1 cellular context compared by ENCODE assay signal in the genomic region with DNA sequence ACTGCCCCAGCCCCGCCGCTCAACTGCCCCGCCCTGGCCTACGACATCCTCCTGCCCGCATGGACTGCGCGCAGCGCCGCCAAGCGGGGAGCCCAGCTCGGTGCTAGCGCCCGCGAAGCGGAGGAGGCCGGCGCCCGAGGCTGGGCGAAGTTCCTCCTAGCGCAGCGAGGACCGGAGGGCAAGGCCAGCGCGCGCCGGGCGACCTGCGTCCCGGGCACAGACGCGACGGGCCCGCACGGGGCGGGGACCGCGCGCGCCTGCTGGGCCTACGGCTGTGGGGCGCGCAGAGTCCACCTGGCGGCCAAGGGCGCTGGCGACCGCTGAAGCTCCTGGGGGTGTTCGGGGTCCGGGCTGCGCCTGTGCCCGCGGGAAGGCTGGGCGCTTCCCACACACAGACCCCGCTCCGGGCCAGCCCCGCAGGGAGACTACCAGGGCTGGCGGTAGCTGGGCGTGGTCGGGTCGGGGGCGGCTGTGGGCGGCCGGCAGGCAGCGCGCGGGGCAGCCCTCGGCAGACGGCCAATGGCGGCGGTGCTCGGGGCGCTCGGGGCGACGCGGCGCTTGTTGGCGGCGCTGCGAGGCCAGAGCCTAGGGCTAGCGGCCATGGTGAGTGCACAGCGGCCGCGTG.
A peak's percentile ranks its signal among the peaks of the same experiment; 100 is the strongest.
TF ChIP-seq lines count a peak whose summit lies in the region.

A gene (plus strand): TSS at position 511 of the 625 bp plus-strand sequence. CDS start 9 bp downstream, at position 520.

TF ChIP-seq in HepG2, 621 proteins besides CTCF, POLR2A, EP300 and RAD21 (continued from another document and continues in another):
- TF ChIP-seq, protein P1, sequence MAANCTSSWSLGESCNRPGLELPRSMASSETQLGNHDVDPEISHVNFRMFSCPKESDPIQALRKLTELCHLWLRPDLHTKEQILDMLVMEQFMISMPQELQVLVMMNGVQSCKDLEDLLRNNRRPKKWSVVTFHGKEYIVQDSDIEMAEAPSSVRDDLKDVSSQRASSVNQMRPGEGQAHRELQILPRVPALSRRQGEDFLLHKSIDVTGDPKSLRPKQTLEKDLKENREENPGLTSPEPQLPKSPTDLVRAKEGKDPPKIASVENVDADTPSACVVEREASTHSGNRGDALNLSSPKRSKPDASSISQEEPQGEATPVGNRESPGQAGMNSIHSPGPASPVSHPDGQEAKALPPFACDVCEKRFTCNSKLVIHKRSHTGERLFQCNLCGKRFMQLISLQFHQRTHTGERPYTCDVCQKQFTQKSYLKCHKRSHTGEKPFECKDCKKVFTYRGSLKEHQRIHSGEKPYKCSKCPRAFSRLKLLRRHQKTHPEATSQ (CRISPR knock-in tag; IDR thresholded peaks at IDR 0.05; ENCODE audit: borderline replicate concordance) = no peak
- 0 out of 2 replicates have a peak, but pooled peaks have one; percentile 7 for TF ChIP-seq HCFC1 (IDR thresholded peaks at IDR 0.05; ENCODE audit: low read depth, low read length)
- TF ChIP-seq, protein P2, sequence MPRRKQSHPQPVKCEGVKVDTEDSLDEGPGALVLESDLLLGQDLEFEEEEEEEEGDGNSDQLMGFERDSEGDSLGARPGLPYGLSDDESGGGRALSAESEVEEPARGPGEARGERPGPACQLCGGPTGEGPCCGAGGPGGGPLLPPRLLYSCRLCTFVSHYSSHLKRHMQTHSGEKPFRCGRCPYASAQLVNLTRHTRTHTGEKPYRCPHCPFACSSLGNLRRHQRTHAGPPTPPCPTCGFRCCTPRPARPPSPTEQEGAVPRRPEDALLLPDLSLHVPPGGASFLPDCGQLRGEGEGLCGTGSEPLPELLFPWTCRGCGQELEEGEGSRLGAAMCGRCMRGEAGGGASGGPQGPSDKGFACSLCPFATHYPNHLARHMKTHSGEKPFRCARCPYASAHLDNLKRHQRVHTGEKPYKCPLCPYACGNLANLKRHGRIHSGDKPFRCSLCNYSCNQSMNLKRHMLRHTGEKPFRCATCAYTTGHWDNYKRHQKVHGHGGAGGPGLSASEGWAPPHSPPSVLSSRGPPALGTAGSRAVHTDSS (CRISPR knock-in tag; conservative IDR thresholded peaks at IDR 0.05) = 0 out of 2 replicates have a peak, but pooled peaks have one; percentile 24
- no peak for TF ChIP-seq ZZZ3 (CRISPR knock-in tag; IDR thresholded peaks at IDR 0.05; ENCODE audit: borderline replicate concordance)
- peak; percentile 95 for TF ChIP-seq TAF15 (IDR thresholded peaks at IDR 0.05; ENCODE audit: low read depth, low read length, poor library complexity, severe bottlenecking)
- TF ChIP-seq ZNF652 (CRISPR knock-in tag; IDR thresholded peaks at IDR 0.05; ENCODE audit: borderline replicate concordance, low read depth) = no peak
- no peak for TF ChIP-seq ZNF569 (CRISPR knock-in tag; IDR thresholded peaks at IDR 0.05; ENCODE audit: borderline replicate concordance)
- TF ChIP-seq ZNF619 (CRISPR knock-in tag; IDR thresholded peaks at IDR 0.05) = 0 out of 2 replicates have a peak, but pooled peaks have one; percentile 32
- peak; percentile 95 for TF ChIP-seq ZNF446 (CRISPR knock-in tag; IDR thresholded peaks at IDR 0.05)
- no peak; the same call in none of the 2 replicates for TF ChIP-seq PHF20 (CRISPR knock-in tag; IDR thresholded peaks at IDR 0.05)
- TF ChIP-seq MBNL3 (CRISPR knock-in tag; conservative IDR thresholded peaks at IDR 0.05) = no peak
- no peak; the same call in 1 of the 2 replicates for TF ChIP-seq EEA1 (CRISPR knock-in tag; IDR thresholded peaks at IDR 0.05; ENCODE audit: borderline replicate concordance)
- no peak for TF ChIP-seq JARID2 (CRISPR knock-in tag; IDR thresholded peaks at IDR 0.05; ENCODE audit: insufficient replicate concordance)
- TF ChIP-seq NR3C1 (CRISPR knock-in tag; IDR thresholded peaks at IDR 0.05) = no peak
- TF ChIP-seq, protein P3, sequence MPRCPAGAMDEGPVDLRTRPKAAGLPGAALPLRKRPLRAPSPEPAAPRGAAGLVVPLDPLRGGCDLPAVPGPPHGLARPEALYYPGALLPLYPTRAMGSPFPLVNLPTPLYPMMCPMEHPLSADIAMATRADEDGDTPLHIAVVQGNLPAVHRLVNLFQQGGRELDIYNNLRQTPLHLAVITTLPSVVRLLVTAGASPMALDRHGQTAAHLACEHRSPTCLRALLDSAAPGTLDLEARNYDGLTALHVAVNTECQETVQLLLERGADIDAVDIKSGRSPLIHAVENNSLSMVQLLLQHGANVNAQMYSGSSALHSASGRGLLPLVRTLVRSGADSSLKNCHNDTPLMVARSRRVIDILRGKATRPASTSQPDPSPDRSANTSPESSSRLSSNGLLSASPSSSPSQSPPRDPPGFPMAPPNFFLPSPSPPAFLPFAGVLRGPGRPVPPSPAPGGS (CRISPR knock-in tag; IDR thresholded peaks at IDR 0.05) = peak; percentile 86
- TF ChIP-seq, protein P4, sequence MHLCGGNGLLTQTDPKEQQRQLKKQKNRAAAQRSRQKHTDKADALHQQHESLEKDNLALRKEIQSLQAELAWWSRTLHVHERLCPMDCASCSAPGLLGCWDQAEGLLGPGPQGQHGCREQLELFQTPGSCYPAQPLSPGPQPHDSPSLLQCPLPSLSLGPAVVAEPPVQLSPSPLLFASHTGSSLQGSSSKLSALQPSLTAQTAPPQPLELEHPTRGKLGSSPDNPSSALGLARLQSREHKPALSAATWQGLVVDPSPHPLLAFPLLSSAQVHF (CRISPR knock-in tag; IDR thresholded peaks at IDR 0.05) = peak; percentile 90; the same call in 1 of the 2 replicates
- TF ChIP-seq FOXO1 (CRISPR knock-in tag; IDR thresholded peaks at IDR 0.05) = peak; percentile 44; the same call in 1 of the 2 replicates
- TF ChIP-seq CEBPG (CRISPR knock-in tag; IDR thresholded peaks at IDR 0.05) = peak; percentile 21; the same call in 1 of the 2 replicates
- no peak for TF ChIP-seq RARG (CRISPR knock-in tag; IDR thresholded peaks at IDR 0.05; ENCODE audit: low read depth)
- 0 out of 2 replicates have a peak, but pooled peaks have one; percentile 32 for TF ChIP-seq BCL6 (CRISPR knock-in tag; IDR thresholded peaks at IDR 0.05)
- no peak for TF ChIP-seq ZNF207 (IDR thresholded peaks at IDR 0.05; ENCODE audit: borderline replicate concordance)
- TF ChIP-seq SOX5 (CRISPR knock-in tag; IDR thresholded peaks at IDR 0.05; ENCODE audit: borderline replicate concordance) = no peak; the same call in 1 of the 2 replicates
- TF ChIP-seq ZNF737 (CRISPR knock-in tag; IDR thresholded peaks at IDR 0.05; ENCODE audit: borderline replicate concordance) = no peak
- TF ChIP-seq, protein P5, sequence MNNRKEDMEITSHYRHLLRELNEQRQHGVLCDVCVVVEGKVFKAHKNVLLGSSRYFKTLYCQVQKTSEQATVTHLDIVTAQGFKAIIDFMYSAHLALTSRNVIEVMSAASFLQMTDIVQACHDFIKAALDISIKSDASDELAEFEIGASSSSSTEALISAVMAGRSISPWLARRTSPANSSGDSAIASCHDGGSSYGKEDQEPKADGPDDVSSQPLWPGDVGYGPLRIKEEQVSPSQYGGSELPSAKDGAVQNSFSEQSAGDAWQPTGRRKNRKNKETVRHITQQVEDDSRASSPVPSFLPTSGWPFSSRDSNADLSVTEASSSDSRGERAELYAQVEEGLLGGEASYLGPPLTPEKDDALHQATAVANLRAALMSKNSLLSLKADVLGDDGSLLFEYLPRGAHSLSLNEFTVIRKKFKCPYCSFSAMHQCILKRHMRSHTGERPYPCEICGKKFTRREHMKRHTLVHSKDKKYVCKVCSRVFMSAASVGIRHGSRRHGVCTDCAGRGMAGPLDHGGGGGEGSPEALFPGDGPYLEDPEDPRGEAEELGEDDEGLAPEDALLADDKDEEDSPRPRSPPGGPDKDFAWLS (CRISPR knock-in tag; IDR thresholded peaks at IDR 0.05; ENCODE audit: borderline replicate concordance) = 0 out of 2 replicates have a peak, but pooled peaks have one; percentile 79
- TF ChIP-seq NBN (conservative IDR thresholded peaks at IDR 0.05) = no peak
- 0 out of 2 replicates have a peak, but pooled peaks have one; percentile 11 for TF ChIP-seq ZNF101 (CRISPR knock-in tag; IDR thresholded peaks at IDR 0.05; ENCODE audit: borderline replicate concordance, low read depth)
- TF ChIP-seq ZNF160 (CRISPR knock-in tag; IDR thresholded peaks at IDR 0.05) = peak; percentile 73; the same call in 1 of the 2 replicates
- TF ChIP-seq, protein P6, sequence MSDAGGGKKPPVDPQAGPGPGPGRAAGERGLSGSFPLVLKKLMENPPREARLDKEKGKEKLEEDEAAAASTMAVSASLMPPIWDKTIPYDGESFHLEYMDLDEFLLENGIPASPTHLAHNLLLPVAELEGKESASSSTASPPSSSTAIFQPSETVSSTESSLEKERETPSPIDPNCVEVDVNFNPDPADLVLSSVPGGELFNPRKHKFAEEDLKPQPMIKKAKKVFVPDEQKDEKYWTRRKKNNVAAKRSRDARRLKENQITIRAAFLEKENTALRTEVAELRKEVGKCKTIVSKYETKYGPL (CRISPR knock-in tag; IDR thresholded peaks at IDR 0.05) = no peak
- peak; percentile 89; the same call in 1 of the 2 replicates for TF ChIP-seq ZNF761 (CRISPR knock-in tag; conservative IDR thresholded peaks at IDR 0.05)
- no peak for TF ChIP-seq SRF (IDR thresholded peaks at IDR 0.05; ENCODE audit: low read depth, low read length)
- peak; percentile 67 for TF ChIP-seq PHF21A (CRISPR knock-in tag; IDR thresholded peaks at IDR 0.05)
- TF ChIP-seq CBX5 (CRISPR knock-in tag; IDR thresholded peaks at IDR 0.05; ENCODE audit: borderline replicate concordance) = peak; percentile 33; the same call in 1 of the 2 replicates
- peak; percentile 86 for TF ChIP-seq ZNF563 (CRISPR knock-in tag; IDR thresholded peaks at IDR 0.05)
- TF ChIP-seq, protein P7, sequence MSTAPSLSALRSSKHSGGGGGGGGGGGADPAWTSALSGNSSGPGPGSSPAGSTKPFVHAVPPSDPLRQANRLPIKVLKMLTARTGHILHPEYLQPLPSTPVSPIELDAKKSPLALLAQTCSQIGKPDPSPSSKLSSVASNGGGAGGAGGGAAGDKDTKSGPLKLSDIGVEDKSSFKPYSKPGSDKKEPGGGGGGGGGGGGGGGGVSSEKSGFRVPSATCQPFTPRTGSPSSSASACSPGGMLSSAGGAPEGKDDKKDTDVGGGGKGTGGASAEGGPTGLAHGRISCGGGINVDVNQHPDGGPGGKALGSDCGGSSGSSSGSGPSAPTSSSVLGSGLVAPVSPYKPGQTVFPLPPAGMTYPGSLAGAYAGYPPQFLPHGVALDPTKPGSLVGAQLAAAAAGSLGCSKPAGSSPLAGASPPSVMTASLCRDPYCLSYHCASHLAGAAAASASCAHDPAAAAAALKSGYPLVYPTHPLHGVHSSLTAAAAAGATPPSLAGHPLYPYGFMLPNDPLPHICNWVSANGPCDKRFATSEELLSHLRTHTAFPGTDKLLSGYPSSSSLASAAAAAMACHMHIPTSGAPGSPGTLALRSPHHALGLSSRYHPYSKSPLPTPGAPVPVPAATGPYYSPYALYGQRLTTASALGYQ (CRISPR knock-in tag; IDR thresholded peaks at IDR 0.05) = peak; percentile 14; the same call in 1 of the 2 replicates
- TF ChIP-seq ZNF382 (CRISPR knock-in tag; IDR thresholded peaks at IDR 0.05; ENCODE audit: borderline replicate concordance) = no peak
- no peak for TF ChIP-seq MLLT10 (CRISPR knock-in tag; IDR thresholded peaks at IDR 0.05)
- TF ChIP-seq, protein P8, sequence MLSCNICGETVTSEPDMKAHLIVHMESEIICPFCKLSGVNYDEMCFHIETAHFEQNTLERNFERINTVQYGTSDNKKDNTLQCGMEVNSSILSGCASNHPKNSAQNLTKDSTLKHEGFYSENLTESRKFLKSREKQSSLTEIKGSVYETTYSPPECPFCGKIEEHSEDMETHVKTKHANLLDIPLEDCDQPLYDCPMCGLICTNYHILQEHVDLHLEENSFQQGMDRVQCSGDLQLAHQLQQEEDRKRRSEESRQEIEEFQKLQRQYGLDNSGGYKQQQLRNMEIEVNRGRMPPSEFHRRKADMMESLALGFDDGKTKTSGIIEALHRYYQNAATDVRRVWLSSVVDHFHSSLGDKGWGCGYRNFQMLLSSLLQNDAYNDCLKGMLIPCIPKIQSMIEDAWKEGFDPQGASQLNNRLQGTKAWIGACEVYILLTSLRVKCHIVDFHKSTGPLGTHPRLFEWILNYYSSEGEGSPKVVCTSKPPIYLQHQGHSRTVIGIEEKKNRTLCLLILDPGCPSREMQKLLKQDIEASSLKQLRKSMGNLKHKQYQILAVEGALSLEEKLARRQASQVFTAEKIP (CRISPR knock-in tag; IDR thresholded peaks at IDR 0.05; ENCODE audit: borderline replicate concordance) = no peak
- TF ChIP-seq, protein P9, sequence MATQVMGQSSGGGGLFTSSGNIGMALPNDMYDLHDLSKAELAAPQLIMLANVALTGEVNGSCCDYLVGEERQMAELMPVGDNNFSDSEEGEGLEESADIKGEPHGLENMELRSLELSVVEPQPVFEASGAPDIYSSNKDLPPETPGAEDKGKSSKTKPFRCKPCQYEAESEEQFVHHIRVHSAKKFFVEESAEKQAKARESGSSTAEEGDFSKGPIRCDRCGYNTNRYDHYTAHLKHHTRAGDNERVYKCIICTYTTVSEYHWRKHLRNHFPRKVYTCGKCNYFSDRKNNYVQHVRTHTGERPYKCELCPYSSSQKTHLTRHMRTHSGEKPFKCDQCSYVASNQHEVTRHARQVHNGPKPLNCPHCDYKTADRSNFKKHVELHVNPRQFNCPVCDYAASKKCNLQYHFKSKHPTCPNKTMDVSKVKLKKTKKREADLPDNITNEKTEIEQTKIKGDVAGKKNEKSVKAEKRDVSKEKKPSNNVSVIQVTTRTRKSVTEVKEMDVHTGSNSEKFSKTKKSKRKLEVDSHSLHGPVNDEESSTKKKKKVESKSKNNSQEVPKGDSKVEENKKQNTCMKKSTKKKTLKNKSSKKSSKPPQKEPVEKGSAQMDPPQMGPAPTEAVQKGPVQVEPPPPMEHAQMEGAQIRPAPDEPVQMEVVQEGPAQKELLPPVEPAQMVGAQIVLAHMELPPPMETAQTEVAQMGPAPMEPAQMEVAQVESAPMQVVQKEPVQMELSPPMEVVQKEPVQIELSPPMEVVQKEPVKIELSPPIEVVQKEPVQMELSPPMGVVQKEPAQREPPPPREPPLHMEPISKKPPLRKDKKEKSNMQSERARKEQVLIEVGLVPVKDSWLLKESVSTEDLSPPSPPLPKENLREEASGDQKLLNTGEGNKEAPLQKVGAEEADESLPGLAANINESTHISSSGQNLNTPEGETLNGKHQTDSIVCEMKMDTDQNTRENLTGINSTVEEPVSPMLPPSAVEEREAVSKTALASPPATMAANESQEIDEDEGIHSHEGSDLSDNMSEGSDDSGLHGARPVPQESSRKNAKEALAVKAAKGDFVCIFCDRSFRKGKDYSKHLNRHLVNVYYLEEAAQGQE (IDR thresholded peaks at IDR 0.05; ENCODE audit: borderline replicate concordance in 1 of 2, low read depth in 1 of 2, low read length in 2 of 2) = no peak
- TF ChIP-seq ZEB1 (IDR thresholded peaks at IDR 0.05; ENCODE audit: insufficient replicate concordance, low read depth) = no peak
- TF ChIP-seq POGZ (CRISPR knock-in tag; IDR thresholded peaks at IDR 0.05) = peak; percentile 93
- TF ChIP-seq ZNF841 (CRISPR knock-in tag; IDR thresholded peaks at IDR 0.05; ENCODE audit: borderline replicate concordance) = peak; percentile 95
- 0 out of 2 replicates have a peak, but pooled peaks have one; percentile 12 for TF ChIP-seq ZIK1 (CRISPR knock-in tag; IDR thresholded peaks at IDR 0.05; ENCODE audit: borderline replicate concordance, low read depth)
- TF ChIP-seq U2AF2 (IDR thresholded peaks at IDR 0.05; ENCODE audit: low read depth, low read length) = no peak
- TF ChIP-seq ZNF777 (CRISPR knock-in tag; IDR thresholded peaks at IDR 0.05) = peak; percentile 62; the same call in 1 of the 2 replicates
- peak; percentile 83; the same call in 1 of the 2 replicates for TF ChIP-seq ZNF121 (CRISPR knock-in tag; IDR thresholded peaks at IDR 0.05)
- TF ChIP-seq, protein P10, sequence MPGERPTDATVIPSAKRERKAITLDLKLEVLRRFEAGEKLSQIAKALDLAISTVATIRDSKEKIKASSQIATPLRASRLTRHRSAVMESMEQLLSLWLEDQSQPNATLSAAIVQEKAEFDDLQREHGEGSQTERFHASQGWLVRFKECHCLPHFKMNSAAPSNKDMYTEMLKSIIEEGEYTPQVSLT (CRISPR knock-in tag; IDR thresholded peaks at IDR 0.05; ENCODE audit: borderline replicate concordance, low read depth) = no peak
- no peak for TF ChIP-seq CHD2 (IDR thresholded peaks at IDR 0.05; ENCODE audit: low read depth, low read length)
